1 cellular context compared by ENCODE assay signal in genomic region chr22:37484115-37485005, GRCh38.
TF ChIP-seq lines count a peak whose summit lies in the region.

No MANE protein-coding gene starts in this region.

TF ChIP-seq in endothelial cell of umbilical vein, 7 proteins besides CTCF, POLR2A, EP300 and RAD21:
- TF ChIP-seq MAX (IDR thresholded peaks at IDR 0.05; ENCODE audit: insufficient read depth, insufficient read length), result peak; percentile 83
- TF ChIP-seq POLR2AphosphoS5 (IDR thresholded peaks at IDR 0.05; ENCODE audit: insufficient read depth, low read depth, low read length), result peak; percentile 98
- TF ChIP-seq JUN (IDR thresholded peaks at IDR 0.05; ENCODE audit: borderline replicate concordance, insufficient read depth, insufficient read length, low read depth), result no peak
- TF ChIP-seq FOS (IDR thresholded peaks at IDR 0.05; ENCODE audit: borderline replicate concordance, insufficient read depth, low read length), result no peak
- TF ChIP-seq MYC (IDR thresholded peaks at IDR 0.05; ENCODE audit: low read depth, low read length), result peak; percentile 32
- no peak for TF ChIP-seq EZH2 (IDR thresholded peaks at IDR 0.05; ENCODE audit: borderline replicate concordance, low read depth, low read length, severe bottlenecking)
- TF ChIP-seq GATA2 (IDR thresholded peaks at IDR 0.05; ENCODE audit: insufficient read depth, insufficient read length, low read depth, low read length), result peak; percentile 97
